13 cellular contexts compared by ENCODE assay signal in the genomic region with DNA sequence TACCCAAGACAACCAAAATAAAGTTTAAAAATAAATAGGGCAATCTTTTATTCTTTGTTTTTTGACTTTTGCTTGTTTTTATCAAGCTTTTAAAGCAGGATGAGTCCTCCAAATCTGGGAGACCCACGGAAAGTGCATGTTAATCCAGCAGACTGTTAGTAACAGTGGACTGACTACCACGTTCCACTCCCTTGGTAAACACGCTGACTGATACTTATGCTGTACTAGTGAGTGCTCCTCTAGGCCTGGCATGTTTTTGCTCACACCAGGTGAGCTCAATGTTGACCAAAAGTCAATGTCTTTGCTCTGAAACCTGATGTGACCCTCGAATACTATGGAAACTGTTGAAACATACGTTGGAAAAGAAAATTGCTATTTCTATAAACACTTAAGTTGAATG.
"Had no signal": no experiment of that assay in that cellular context is flagged by ENCODE, and none has a peak within 500 bp of the region (broad histone marks: within the 10 kb centered on the region; RNA-seq: fewer than 3 reads in every experiment).

No MANE protein-coding gene starts in this region.

- H3K4me1 Mint-ChIP-seq: immature natural killer cell, natural killer cell had no signal

- ATAC-seq: activated CD4-positive, alpha-beta T cell treated with anti-CD3 and anti-CD28 coated beads for 36 hours; natural killer cell; stimulated activated naive CD8-positive, alpha-beta T cell treated with anti-CD3 and anti-CD28 coated beads, Interleukin-15, amount 100 ng/mL, for 72 hours had no signal

- H3K9me3 ChIP-seq: breast epithelium, esophagus squamous epithelium, thoracic aorta had no signal

- H3K36me3 Mint-ChIP-seq: immature natural killer cell, natural killer cell had no signal

- H3K4me1 ChIP-seq: breast epithelium had no signal

- H3K9me3 Mint-ChIP-seq: activated CD4-positive, alpha-beta memory T cell treated with anti-CD3 and anti-CD28 coated beads, Interleukin-2, amount 10 ng/mL, durations not matched to agents 7 days and 5 days; immature natural killer cell; natural killer cell; stimulated activated naive CD8-positive, alpha-beta T cell treated with anti-CD3 and anti-CD28 coated beads, Interleukin-15, amount 100 ng/mL, for 72 hours had no signal

- H3K27ac Mint-ChIP-seq: activated CD4-positive, alpha-beta memory T cell treated with anti-CD3 and anti-CD28 coated beads, Interleukin-2, amount 10 ng/mL, durations not matched to agents 7 days and 5 days; activated CD4-positive, alpha-beta T cell treated with anti-CD3 and anti-CD28 coated beads for 36 hours; immature natural killer cell; natural killer cell; stimulated activated naive CD8-positive, alpha-beta T cell treated with anti-CD3 and anti-CD28 coated beads, Interleukin-15, amount 100 ng/mL, for 72 hours had no signal

- DNase-seq: activated CD4-positive, alpha-beta memory T cell treated with anti-CD3 and anti-CD28 coated beads, Interleukin-2, amount 10 ng/mL, durations not matched to agents 7 days and 5 days; activated CD4-positive, alpha-beta T cell treated with anti-CD3 and anti-CD28 coated beads for 36 hours; aorta; dorsolateral prefrontal cortex; esophagus squamous epithelium; immature natural killer cell; mammary epithelial cell; natural killer cell; stimulated activated CD4-positive, alpha-beta T cell treated with anti-CD3 and anti-CD28 coated beads, Interleukin-2, amount 100 ng/mL, for 48 hours; stimulated activated naive CD8-positive, alpha-beta T cell treated with anti-CD3 and anti-CD28 coated beads, Interleukin-15, amount 100 ng/mL, for 72 hours; T1000 had no signal

- H3K4me3 ChIP-seq: breast epithelium, dorsolateral prefrontal cortex, esophagus squamous epithelium, thoracic aorta had no signal

- H3K36me3 ChIP-seq: breast epithelium, esophagus squamous epithelium, thoracic aorta had no signal

- H3K4me3 Mint-ChIP-seq: activated CD4-positive, alpha-beta memory T cell treated with anti-CD3 and anti-CD28 coated beads, Interleukin-2, amount 10 ng/mL, durations not matched to agents 7 days and 5 days; activated CD4-positive, alpha-beta T cell treated with anti-CD3 and anti-CD28 coated beads for 36 hours; immature natural killer cell; natural killer cell; stimulated activated naive CD8-positive, alpha-beta T cell treated with anti-CD3 and anti-CD28 coated beads, Interleukin-15, amount 100 ng/mL, for 72 hours had no signal

- H3K27ac ChIP-seq: breast epithelium, dorsolateral prefrontal cortex, esophagus squamous epithelium, thoracic aorta had no signal

- H3K27me3 ChIP-seq: breast epithelium, dorsolateral prefrontal cortex, esophagus squamous epithelium had no signal
